ENCODE assay signal across 21 cellular contexts in the genomic region with DNA sequence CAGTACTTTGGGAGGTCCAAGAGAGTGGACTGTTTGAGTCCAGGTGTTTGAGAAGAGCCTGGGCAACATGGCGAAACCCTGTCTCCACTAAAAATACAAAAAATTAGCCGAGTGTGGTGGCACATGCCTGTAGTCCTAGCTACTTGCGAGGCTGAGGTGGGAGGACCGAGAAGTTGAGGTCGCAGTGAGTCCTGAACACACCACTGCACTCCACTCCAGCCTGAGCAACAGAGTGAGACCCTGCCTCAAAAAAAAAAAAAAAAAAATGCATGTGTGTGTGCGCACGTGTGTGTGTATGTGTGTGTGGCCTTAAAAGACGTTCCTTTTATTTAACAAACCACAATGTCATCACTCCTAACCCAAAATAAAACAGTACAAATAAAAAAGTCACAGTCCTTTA.
"Had no signal": no experiment of that assay in that cellular context is flagged by ENCODE, and none has a peak within 500 bp of the region (broad histone marks: within the 10 kb centered on the region; RNA-seq: fewer than 3 reads in every experiment).

No MANE protein-coding gene starts in this region.

- H3K9me3 ChIP-seq: esophagus squamous epithelium, heart right ventricle, spleen, thoracic aorta had no signal

- H3K27ac ChIP-seq: esophagus squamous epithelium, heart right ventricle, spleen, thoracic aorta, WERI-Rb-1 had no signal

- H3K4me3 ChIP-seq: esophagus squamous epithelium, heart right ventricle, lung, spleen, thoracic aorta had no signal

- FAIRE-seq: urothelium cell line had no signal

- ATAC-seq: activated naive CD8-positive, alpha-beta T cell treated with anti-CD3 and anti-CD28 coated beads, Interleukin-2, amount 50 U/mL, for 24 hours; activated T-cell treated with anti-CD3 and anti-CD28 coated beads, Interleukin-2, amount 50 U/mL, for 4 hours; heart right ventricle; left lobe of liver; right cardiac atrium had no signal

- H3K27me3 ChIP-seq: esophagus squamous epithelium had no signal

- DNase-seq: activated CD4-positive, alpha-beta T cell treated with anti-CD3 and anti-CD28 coated beads, Interleukin-2, amount 10 ng/mL, durations not matched to agents 24 days and 14 days; activated CD4-positive, CD25-positive, alpha-beta regulatory T cell treated with anti-CD3 and anti-CD28 coated beads, Interleukin-2, amount 50 U/mL, for 72 hours; activated naive CD8-positive, alpha-beta T cell treated with anti-CD3 and anti-CD28 coated beads, Interleukin-2, amount 50 U/mL, for 24 hours; activated T-cell treated with anti-CD3 and anti-CD28 coated beads, Interleukin-2, amount 50 U/mL, for 4 hours; amygdala; caudate nucleus; esophagus squamous epithelium; foreskin melanocyte; heart right ventricle; kidney glomerular epithelial cell; mesendoderm; right cardiac atrium; spleen; stimulated activated naive CD4-positive, alpha-beta T cell treated with Interleukin-2 at 50 U/mL for 16 hours; T1000; trophoblast cell; WERI-Rb-1 had no signal

- H3K36me3 ChIP-seq: esophagus squamous epithelium, heart right ventricle, spleen, thoracic aorta, WERI-Rb-1 had no signal
